ENCODE assay signal across 9 cellular contexts in genomic region chrX:109635151-109635550, GRCh38. TPM values are rescaled to one million over a fixed set of nuclear protein-coding genes. Genes with fewer than 3 reads are reported as not detected.
DNase-seq lines count a peak whose midpoint lies in the region; ATAC-seq and TF ChIP-seq lines count a peak whose summit lies in the region.
"Had no signal": no experiment of that assay in that cellular context is flagged by ENCODE, and none has a peak within 500 bp of the region (broad histone marks: within the 10 kb centered on the region; RNA-seq: fewer than 3 reads in every experiment).

No MANE protein-coding gene starts in this region.

- no peaks in the 10 kb centered on the region for H4K20me1 ChIP-seq in KMS-11 (ENCODE audit: insufficient read depth)
- H4K20me1 ChIP-seq in neural cell (ENCODE audit: insufficient read depth), result no peaks in the 10 kb centered on the region

- H3K4me3 Mint-ChIP-seq in activated CD4-positive, alpha-beta memory T cell treated with anti-CD3 and anti-CD28 coated beads, Interleukin-2, amount 10 ng/mL, durations not matched to agents 7 days and 5 days, result no peak overlapping the region

- CTCF ChIA-PET in activated CD4-positive, alpha-beta memory T cell treated with anti-CD3 and anti-CD28 coated beads, Interleukin-2, amount 10 ng/mL, durations not matched to agents 7 days and 5 days (lab: Charles Lee), result interaction anchor here (1.5 to 1.7 kb wide), 3 partner anchors 8 to 150 kb away, joined by 3 to 11 read pairs (median 6); partner anchors contain the start of gene NXT2

- H3K9ac ChIP-seq in KMS-11, result no peak overlapping the region
- no peak overlapping the region for H3K9ac ChIP-seq in neural cell (ENCODE audit: low read length)
- H3K9ac ChIP-seq: BLaER1 treated with 17β-estradiol and CSF1 and Interleukin-3, amounts not matched to agents 10 nM and 100 nM had no signal

- no peak for TF ChIP-seq RAD21 in neural cell (conservative IDR thresholded peaks at IDR 0.05)

- no peaks in the 10 kb centered on the region for H3F3A ChIP-seq in neural cell (ENCODE audit: insufficient read depth, low read length, poor library complexity, severe bottlenecking)

- TF ChIP-seq CTCF in KMS-11 (conservative IDR thresholded peaks at IDR 0.05; ENCODE audit: low read depth, low read length), result peak; percentile 67
- TF ChIP-seq CTCF in body of pancreas (IDR thresholded peaks at IDR 0.05), result peak; percentile 25 to 49 (median 37)
- peak; percentile 20 for TF ChIP-seq CTCF in neural cell (IDR thresholded peaks at IDR 0.05; ENCODE audit: poor library complexity, severe bottlenecking)
- no peak for TF ChIP-seq CTCF in vagina (IDR thresholded peaks at IDR 0.05)

- ATAC-seq in body of pancreas (no peak), GM19455 (IDR thresholded peaks at IDR 0.05; ENCODE audit: unreplicated experiment) (no peak)

- H3K36me3 Mint-ChIP-seq in activated CD4-positive, alpha-beta memory T cell treated with anti-CD3 and anti-CD28 coated beads, Interleukin-2, amount 10 ng/mL, durations not matched to agents 7 days and 5 days (ENCODE audit: low read depth), result peaks cover 21% of the 10 kb centered on the region

- no peak for TF ChIP-seq EP300 in neural cell (conservative IDR thresholded peaks at IDR 0.05; ENCODE audit: poor library complexity, severe bottlenecking)

- no peak overlapping the region for H3K4me3 ChIP-seq in KMS-11 (IDR thresholded peaks at IDR 0.05; ENCODE audit: insufficient read depth, low read depth, low read length)
- H3K4me3 ChIP-seq in body of pancreas, result no peak overlapping the region
- no peak overlapping the region for H3K4me3 ChIP-seq in neural cell (ENCODE audit: low read length)
- no peak overlapping the region for H3K4me3 ChIP-seq in vagina
- H3K4me3 ChIP-seq: BLaER1 treated with 17β-estradiol and CSF1 and Interleukin-3, amounts not matched to agents 10 nM and 100 nM had no signal

- no peaks in the 10 kb centered on the region for H3K9me3 Mint-ChIP-seq in activated CD4-positive, alpha-beta memory T cell treated with anti-CD3 and anti-CD28 coated beads, Interleukin-2, amount 10 ng/mL, durations not matched to agents 7 days and 5 days

- POLR2A ChIA-PET in activated CD4-positive, alpha-beta memory T cell treated with anti-CD3 and anti-CD28 coated beads, Interleukin-2, amount 10 ng/mL, durations not matched to agents 7 days and 5 days (lab: Charles Lee), result no interaction called here

- no peaks in the 10 kb centered on the region for H3K9me3 ChIP-seq in body of pancreas
- no peaks in the 10 kb centered on the region for H3K9me3 ChIP-seq in neural cell (ENCODE audit: low read length)
- H3K9me3 ChIP-seq in vagina, result no peaks in the 10 kb centered on the region
- H3K9me3 ChIP-seq: BLaER1 treated with 17β-estradiol and CSF1 and Interleukin-3, amounts not matched to agents 10 nM and 100 nM had no signal

- H3K9me2 ChIP-seq in neural cell (ENCODE audit: insufficient read depth, low read length), result no peaks in the 10 kb centered on the region

- H3K27ac ChIP-seq in KMS-11 (no peak overlapping the region), body of pancreas (no peak overlapping the region), neural cell (ENCODE audit: low read length) (no peak overlapping the region), vagina (no peak overlapping the region)
- H3K27ac ChIP-seq: BLaER1 treated with 17β-estradiol and CSF1 and Interleukin-3, amounts not matched to agents 10 nM and 100 nM had no signal

- DNase-seq in NCI-H146 (lab: John Stamatoyannopoulos, UW) (peak; percentile 2), NCI-H146 treated with DMSO at 0.1 percent for 48 hours (lab: John Stamatoyannopoulos, UW; ENCODE audit: unreplicated experiment) (no peak), body of pancreas (no peak), vagina (ENCODE audit: extremely low spot score in 2 of 2) (no peak)
- DNase-seq in activated CD4-positive, alpha-beta memory T cell treated with anti-CD3 and anti-CD28 coated beads, Interleukin-2, amount 10 ng/mL, durations not matched to agents 7 days and 5 days, result no peak

- no peaks in the 10 kb centered on the region for H3K79me2 ChIP-seq in KMS-11 (ENCODE audit: insufficient read depth, low read depth)
- H3K79me2 ChIP-seq in neural cell (replicated peaks; ENCODE audit: insufficient read depth, low read length), result no peaks in the 10 kb centered on the region

- H3K36me3 ChIP-seq in KMS-11 (ENCODE audit: insufficient read depth) (no peaks in the 10 kb centered on the region), body of pancreas (replicated peaks in 1 of 2; ENCODE audit: insufficient read depth in 1 of 2, low read depth in 2 of 2) (no peaks in the 10 kb centered on the region), neural cell (ENCODE audit: insufficient read depth, low read length) (no peaks in the 10 kb centered on the region), vagina (no peaks in the 10 kb centered on the region)

- H3K27me3 Mint-ChIP-seq in activated CD4-positive, alpha-beta memory T cell treated with anti-CD3 and anti-CD28 coated beads, Interleukin-2, amount 10 ng/mL, durations not matched to agents 7 days and 5 days, result no peaks in the 10 kb centered on the region

- H3K27me3 ChIP-seq in KMS-11 (ENCODE audit: insufficient read depth, low read depth) (no peaks in the 10 kb centered on the region), body of pancreas (no peaks in the 10 kb centered on the region), neural cell (ENCODE audit: insufficient read depth, low read depth, low read length) (no peaks in the 10 kb centered on the region), vagina (no peaks in the 10 kb centered on the region)

- no peak overlapping the region for H2AFZ ChIP-seq in KMS-11 (ENCODE audit: low read depth)
- no peak overlapping the region for H2AFZ ChIP-seq in neural cell (ENCODE audit: low read depth, low read length)

- H3K4me1 ChIP-seq in KMS-11 (ENCODE audit: low read depth, poor library complexity, severe bottlenecking) (no peaks in the 10 kb centered on the region), body of pancreas (no peaks in the 10 kb centered on the region), vagina (no peaks in the 10 kb centered on the region)
- H3K4me1 ChIP-seq: BLaER1 treated with 17β-estradiol and CSF1 and Interleukin-3, amounts not matched to agents 10 nM and 100 nM had no signal

- no peak overlapping the region for H3K4me2 ChIP-seq in KMS-11
- H3K4me2 ChIP-seq in neural cell (ENCODE audit: low read length), result no peak overlapping the region
- H3K4me2 ChIP-seq: BLaER1 treated with 17β-estradiol and CSF1 and Interleukin-3, amounts not matched to agents 10 nM and 100 nM had no signal

- TF ChIP-seq POLR2A in body of pancreas (IDR thresholded peaks at IDR 0.05) (no peak), vagina (IDR thresholded peaks at IDR 0.05) (no peak)

- H3K27ac Mint-ChIP-seq in activated CD4-positive, alpha-beta memory T cell treated with anti-CD3 and anti-CD28 coated beads, Interleukin-2, amount 10 ng/mL, durations not matched to agents 7 days and 5 days, result no peak overlapping the region

- peaks cover 27% of the 10 kb centered on the region for H3K4me1 Mint-ChIP-seq in activated CD4-positive, alpha-beta memory T cell treated with anti-CD3 and anti-CD28 coated beads, Interleukin-2, amount 10 ng/mL, durations not matched to agents 7 days and 5 days

- WGBS in body of pancreas, 2 donors, result 19 to 24% methylated on average over 3 of the region's 3 CpGs

- intact Hi-C loops in body of pancreas (cut with DNase I), result no loop called here
- intact Hi-C loops in vagina (cut with DNase I), result no loop called here

TF ChIP-seq in neural cell, 6 proteins besides CTCF, POLR2A, EP300 and RAD21:
- no peak for TF ChIP-seq EZH2 (IDR thresholded peaks at IDR 0.05; ENCODE audit: borderline replicate concordance, insufficient read depth, low read length, poor library complexity, severe bottlenecking)
- no peak for TF ChIP-seq TAF1 (IDR thresholded peaks at IDR 0.05; ENCODE audit: low read depth)
- TF ChIP-seq REST (IDR thresholded peaks at IDR 0.05; ENCODE audit: borderline replicate concordance), result no peak
- no peak for TF ChIP-seq SMC3 (conservative IDR thresholded peaks at IDR 0.05; ENCODE audit: poor library complexity)
- TF ChIP-seq POLR2AphosphoS5 (IDR thresholded peaks at IDR 0.05), result no peak
TF ChIP-seq in neural cell: peak in this region for 0.

RNA-seq across cellular contexts. Expression of gene KCNE5, which starts 10.2 kb away (rescaled TPM):
- total RNA-seq in body of pancreas (not detected), vagina (1.2 TPM)
- 0.42 TPM in 1 of 2 replicates, not detected in the other for polyA plus RNA-seq in neural cell
- polyA minus RNA-seq in neural cell, result 0.58 TPM in 1 of 2 replicates, not detected in the other
- under 1 TPM; 0.28 to 0.38 TPM for total RNA-seq in activated CD4-positive, alpha-beta memory T cell treated with anti-CD3 and anti-CD28 coated beads, Interleukin-2, amount 10 ng/mL, durations not matched to agents 7 days and 5 days

Comparison
In these comparisons a context has a peak if more than half of its experiments do, and no peak if none do; other contexts are left out.
1. CTCF ChIP-seq: peak in KMS-11 (single experiment), body of pancreas (7 of 7) and neural cell (single experiment); none in vagina (0 of 3).